In genomic region chr9:136204838-136205706, GRCh38 we compare ENCODE assay signal across 12 cellular contexts. TPM values are rescaled to one million over a fixed set of nuclear protein-coding genes. Genes with fewer than 3 reads are reported as not detected.
DNase-seq lines count a peak whose midpoint lies in the region; ATAC-seq, FAIRE-seq and TF ChIP-seq lines count a peak whose summit lies in the region.
"Had no signal": no experiment of that assay in that cellular context is flagged by ENCODE, and none has a peak within 500 bp of the region (broad histone marks: within the 10 kb centered on the region; RNA-seq: fewer than 3 reads in every experiment).

TSS of gene LHX3 (minus strand) at chr9:136205128. CDS start at chr9:136205012, 116 bp downstream.

- H2AFZ ChIP-seq in GM23338 (no peak within 1 kb of the TSS), K562 (ENCODE audit: low read depth, low read length) (no peak within 1 kb of the TSS)

- no peaks in the 10 kb centered on the region for H3K9me2 ChIP-seq in GM23338 (ENCODE audit: insufficient read depth)

- in situ Hi-C loops in K562 (cut with MboI), result no loop called here

- no peaks in the 10 kb centered on the region for H3K4me1 ChIP-seq in CD4-positive, alpha-beta memory T cell (ENCODE audit: insufficient read depth, low read length)
- H3K4me1 ChIP-seq in GM23338 (ENCODE audit: insufficient read depth) (no peaks in the 10 kb centered on the region; the same call in 1 of the 2 replicates), K562 (replicated peaks in 1 of 2; ENCODE audit: control insufficient read depth in 2 of 2, insufficient read depth in 2 of 2, low read length in 2 of 2) (peaks cover 21 to 77% of the 10 kb centered on the region in 2 experiments), breast epithelium (no peaks in the 10 kb centered on the region)

- H3K36me3 ChIP-seq in CD4-positive, alpha-beta memory T cell (ENCODE audit: insufficient read depth, low read length), result peaks cover 2% of the 10 kb centered on the region
- H3K36me3 ChIP-seq in GM23338 (ENCODE audit: insufficient read depth), result no peaks in the 10 kb centered on the region
- H3K36me3 ChIP-seq in K562 (ENCODE audit: control insufficient read depth, insufficient read depth, low read length), result peaks cover 31% of the 10 kb centered on the region; the same call in 2 of the 3 replicates
- H3K36me3 ChIP-seq in breast epithelium, result no peaks in the 10 kb centered on the region
- H3K36me3 ChIP-seq: thoracic aorta had no signal

- no peak within 1 kb of the TSS for H3K4me3 ChIP-seq in CD4-positive, alpha-beta memory T cell (ENCODE audit: low read length in 2 of 2)
- H3K4me3 ChIP-seq in GM23338 (peak within 1 kb of the TSS; percentile 38; the same call in 1 of the 2 replicates), K562 (no peak within 1 kb of the TSS), breast epithelium (no peak within 1 kb of the TSS)
- H3K4me3 ChIP-seq: thoracic aorta had no signal

- no peak for TF ChIP-seq CTCF in GM23338 (conservative IDR thresholded peaks at IDR 0.05; ENCODE audit: low read depth in 2 of 2)
- TF ChIP-seq CTCF in K562 (IDR thresholded peaks at IDR 0.05 in 2 of 3, conservative IDR thresholded peaks at IDR 0.05 in 1 of 3; ENCODE audit: insufficient read depth in 2 of 3, low read depth in 1 of 3, low read length in 3 of 3), result no peak
- TF ChIP-seq CTCF in breast epithelium (IDR thresholded peaks at IDR 0.05), result no peak

- H3K36me3 Mint-ChIP-seq in CD4-positive, alpha-beta memory T cell, result peaks cover 18 to 20% of the 10 kb centered on the region in 2 donors
- H3K36me3 Mint-ChIP-seq in GM23338 (ENCODE audit: low read depth), result peaks cover 7% of the 10 kb centered on the region

- 0 out of 2 replicates have a peak, but pooled peaks cover 2% of the 10 kb centered on the region for H3F3A ChIP-seq in GM23338 (replicated peaks; ENCODE audit: low read depth)

- no peaks in the 10 kb centered on the region for H3K9me3 ChIP-seq in CD4-positive, alpha-beta memory T cell (ENCODE audit: control insufficient read depth in 1 of 2, low read length in 2 of 2)
- H3K9me3 ChIP-seq in K562 (replicated peaks; ENCODE audit: control insufficient read depth, insufficient read depth, low read depth, low read length) (no peaks in the 10 kb centered on the region), breast epithelium (no peaks in the 10 kb centered on the region)
- H3K9me3 ChIP-seq: thoracic aorta had no signal

- peak in 3 of 5 donors; percentile 16 to 26 (median 19) for DNase-seq in CD4-positive, alpha-beta memory T cell
- peak; percentile 84 for DNase-seq in GM23338 (ENCODE audit: low spot score)
- peak in 2 of 4 experiments; percentile 66 to 68 for DNase-seq in K562 (ENCODE audit: extremely low read depth in 1 of 4, low spot score in 3 of 4)
- DNase-seq in lung microvascular endothelial cell (ENCODE audit: low read depth in 2 of 2), result peak; percentile 29 to 37
- no peak for DNase-seq in breast epithelium (ENCODE audit: low spot score in 2 of 2)
- DNase-seq in NCI-H524 (lab: John Stamatoyannopoulos, UW), result no peak
- no peak for DNase-seq in 8988T
- DNase-seq in GDM1 (lab: John Stamatoyannopoulos, UW), result no peak
- DNase-seq: cortex of kidney had no signal

- peak; percentile 50 for ATAC-seq in GM23338
- no peak for ATAC-seq in K562

- H3K27me3 ChIP-seq in CD4-positive, alpha-beta memory T cell (ENCODE audit: insufficient read depth, low read length), result peaks cover 4% of the 10 kb centered on the region
- peaks cover 62% of the 10 kb centered on the region for H3K27me3 ChIP-seq in GM23338 (ENCODE audit: insufficient read depth)
- peaks cover 17 to 25% of the 10 kb centered on the region in 2 experiments; a peak in 4 of 5 replicates for H3K27me3 ChIP-seq in K562 (ENCODE audit: control insufficient read depth in 2 of 2, insufficient read depth in 2 of 2, low read length in 2 of 2)
- peaks cover 14 to 56% of the 10 kb centered on the region in 2 donors for H3K27me3 ChIP-seq in breast epithelium

- TF ChIP-seq RAD21 in K562 (CRISPR knock-in tag; conservative IDR thresholded peaks at IDR 0.05 in 1 of 2, IDR thresholded peaks at IDR 0.05 in 1 of 2), result no peak

- no TSS peak for BruUV-seq in K562 (replicated peaks; lab: Mats Ljungman, UMichigan)

- H3K9me1 ChIP-seq in K562 (ENCODE audit: control insufficient read depth, insufficient read depth, low read length), result peaks cover 4% of the 10 kb centered on the region

- H4K20me1 ChIP-seq in GM23338 (replicated peaks; ENCODE audit: insufficient read depth), result peaks cover 19% of the 10 kb centered on the region
- peaks cover 19% of the 10 kb centered on the region for H4K20me1 ChIP-seq in K562 (replicated peaks; ENCODE audit: control insufficient read depth, insufficient read depth, low read length)

- 83% methylated on average over 13 of the region's 70 CpGs for WGBS in K562 (ENCODE audit: insufficient coverage, low coverage, missing lambda C conversion rate)

- peak within 1 kb of the TSS in 1 of 7 donors; percentile 11 for H3K27ac Mint-ChIP-seq in CD4-positive, alpha-beta memory T cell
- no peak within 1 kb of the TSS for H3K27ac Mint-ChIP-seq in GM23338

- no peaks in the 10 kb centered on the region for H3K79me2 ChIP-seq in GM23338 (replicated peaks; ENCODE audit: insufficient read depth)
- H3K79me2 ChIP-seq in K562 (ENCODE audit: control insufficient read depth, insufficient read depth, low read length), result no peaks in the 10 kb centered on the region

- H3K4me1 Mint-ChIP-seq in CD4-positive, alpha-beta memory T cell, result peaks cover 0 to 3% (median 0%) of the 10 kb centered on the region in 4 donors
- peaks cover 7% of the 10 kb centered on the region; the same call in 2 of the 3 replicates for H3K4me1 Mint-ChIP-seq in GM23338

- no peak within 1 kb of the TSS for H3K27ac ChIP-seq in CD4-positive, alpha-beta memory T cell (ENCODE audit: low read depth, low read length)
- H3K27ac ChIP-seq in GM23338 (ENCODE audit: low read depth) (no peak within 1 kb of the TSS), K562 (ENCODE audit: extremely low read depth, low read depth, low read length) (no peak within 1 kb of the TSS; the same call in 2 of the 3 replicates), breast epithelium (no peak within 1 kb of the TSS)
- H3K27ac ChIP-seq: thoracic aorta had no signal

- peak within 1 kb of the TSS; percentile 66; the same call in 1 of the 2 replicates for H3K4me2 ChIP-seq in GM23338
- H3K4me2 ChIP-seq in K562 (ENCODE audit: insufficient read depth, low read length), result no peak within 1 kb of the TSS

- H3K4me3 Mint-ChIP-seq in CD4-positive, alpha-beta memory T cell, result peak within 1 kb of the TSS in 1 of 8 donors; percentile 51
- H3K4me3 Mint-ChIP-seq in GM23338, result peak within 1 kb of the TSS; percentile 48; the same call in 1 of the 3 replicates

- peak within 1 kb of the TSS in 1 of 2 experiments; percentile 22; a peak in 2 of 4 replicates for H3K9ac ChIP-seq in K562 (ENCODE audit: insufficient read depth in 1 of 2, low read depth in 2 of 2, low read length in 2 of 2)

- peaks cover 14 to 17% of the 10 kb centered on the region in 2 donors for H3K27me3 Mint-ChIP-seq in CD4-positive, alpha-beta memory T cell
- H3K27me3 Mint-ChIP-seq in GM23338 (ENCODE audit: insufficient read depth, low read depth, poor library complexity), result peaks cover 57% of the 10 kb centered on the region

- TF ChIP-seq POLR2A in K562 (conservative IDR thresholded peaks at IDR 0.05) (no peak), breast epithelium (IDR thresholded peaks at IDR 0.05) (no peak)

- POLR2A ChIA-PET in CD4-positive, alpha-beta memory T cell (lab: Charles Lee; ENCODE audit: partially characterized antibody), result interaction anchor here (1.2 kb wide), 1 partner anchor 20 kb away, joined by 3 read pairs; no protein-coding TSS in a partner anchor
- POLR2A ChIA-PET in K562 (lab: Yijun Ruan, JAX), result no interaction called here

- no peak for FAIRE-seq in K562 (lab: Jason Lieb, UNC)
- FAIRE-seq: keratinocyte had no signal

- intact Hi-C loops in CD4-positive, alpha-beta memory T cell (cut with micrococcal nuclease), result no loop called here
- intact Hi-C loops in K562 (cut with micrococcal nuclease) (no loop called here), breast epithelium (cut with DNase I; ENCODE audit: low total_unique reads) (no loop called here)

- TF ChIP-seq EP300 in K562 (IDR thresholded peaks at IDR 0.05; ENCODE audit: low read length), result no peak

- H3K9me3 Mint-ChIP-seq in CD4-positive, alpha-beta memory T cell, result no peaks in the 10 kb centered on the region
- no peaks in the 10 kb centered on the region for H3K9me3 Mint-ChIP-seq in GM23338

- CTCF ChIA-PET in CD4-positive, alpha-beta memory T cell (lab: Charles Lee; ENCODE audit: partially characterized antibody), result no interaction called here
- CTCF ChIA-PET in K562 (lab: Yijun Ruan, JAX; ENCODE audit: low intra/inter-chr PET ratio), result no interaction called here

TF ChIP-seq in GM23338, 12 proteins besides CTCF, POLR2A, EP300 and RAD21 (continues in another document):
- 0 out of 2 replicates have a peak, but pooled peaks have one; percentile 17 for TF ChIP-seq POLR2AphosphoS5 (IDR thresholded peaks at IDR 0.05; ENCODE audit: low read depth)
- TF ChIP-seq ZNF331 (CRISPR knock-in tag; IDR thresholded peaks at IDR 0.05; ENCODE audit: low read depth), result no peak

TF ChIP-seq in K562, 482 proteins besides CTCF, POLR2A, EP300 and RAD21 (continues in another document):
- TF ChIP-seq RBFOX2 (IDR thresholded peaks at IDR 0.05; ENCODE audit: low read depth, low read length) (peak; percentile 60), ZC3H4 (CRISPR knock-in tag; IDR thresholded peaks at IDR 0.05; ENCODE audit: borderline replicate concordance) (no peak)

RNA-seq across cellular contexts. Expression of gene LHX3, which starts in this region (rescaled TPM):
- total RNA-seq in CD4-positive, alpha-beta memory T cell, result not detected
- polyA plus RNA-seq in CD4-positive, alpha-beta memory T cell, result not detected
- not detected in 2 replicates for total RNA-seq in GM23338 (2014; rRNA removed; shearing (Covaris generic))
- polyA plus RNA-seq in GM23338 (2016; fragmentation: Nextera tagmentation; extraction: Ambion mirVana) (0.08 TPM in 1 of 2 replicates, not detected in the other), K562 (2011; rRNA removed) (not detected in 2 replicates), K562 (2014; fragmentation: Illumina TruSeq; extraction: Trizol) (not detected in 2 replicates), K562 (2014; fragmentation: Nextera tagmentation; extraction: Ambion mirVana) (not detected), K562 (2014; rRNA removed) (not detected in 2 replicates)
- total RNA-seq in K562 (2011; cell fraction: chromatin; rRNA removed; ENCODE audit: low replicate concordance), result 0.09 TPM in 1 of 2 replicates, not detected in the other
- not detected in 2 replicates for total RNA-seq in K562 (2011; cell fraction: nucleolus; rRNA removed)
- not detected in 2 replicates for total RNA-seq in K562 (2011; cell fraction: nucleoplasm; rRNA removed)
- total RNA-seq in K562 (2014; rRNA removed) (not detected in 2 replicates), K562 (2014; rRNA removed; fragmentation: Illumina TruSeq; extraction: Trizol) (not detected in 2 replicates), K562 (2015; rRNA removed; fragmentation: Illumina TruSeq; extraction: Trizol) (not detected in 2 replicates), K562 (2021) (0.09 TPM in 1 of 2 replicates, not detected in the other), lung microvascular endothelial cell (not detected in 2 replicates), breast epithelium (not detected)
- polyA plus RNA-seq in K562 (2011; cell fraction: cytosol; rRNA removed), result not detected in 2 replicates
- polyA plus RNA-seq in K562 (2011; cell fraction: nucleus; rRNA removed), result 0.04 TPM in 1 of 2 replicates, not detected in the other
- 0.91 TPM in 1 of 2 replicates, not detected in the other for polyA plus RNA-seq in K562 (2012)
- not detected in 2 replicates for polyA minus RNA-seq in K562 (2011; rRNA and poly(A)+ RNA removed)
- polyA minus RNA-seq in K562 (2011; cell fraction: cytosol; rRNA and poly(A)+ RNA removed), result not detected in 2 replicates
- polyA minus RNA-seq in K562 (2011; cell fraction: nucleus; rRNA and poly(A)+ RNA removed), result not detected in 2 replicates
- total RNA-seq: HT1080, thoracic aorta had no signal
- polyA plus RNA-seq: keratinocyte had no signal

Comparison
In these comparisons a context has a peak if more than half of its experiments do, and no peak if none do; other contexts are left out.
1. Peak in DNase-seq in CD4-positive, alpha-beta memory T cell; RNA of the gene not detected or under 1 TPM.
2. Peak in DNase-seq, ATAC-seq, H3K4me3 ChIP-seq and H3K4me2 ChIP-seq in GM23338; RNA of the gene not detected or under 1 TPM.
3. Peak in DNase-seq in lung microvascular endothelial cell; RNA of the gene not detected or under 1 TPM.